In the genomic region with DNA sequence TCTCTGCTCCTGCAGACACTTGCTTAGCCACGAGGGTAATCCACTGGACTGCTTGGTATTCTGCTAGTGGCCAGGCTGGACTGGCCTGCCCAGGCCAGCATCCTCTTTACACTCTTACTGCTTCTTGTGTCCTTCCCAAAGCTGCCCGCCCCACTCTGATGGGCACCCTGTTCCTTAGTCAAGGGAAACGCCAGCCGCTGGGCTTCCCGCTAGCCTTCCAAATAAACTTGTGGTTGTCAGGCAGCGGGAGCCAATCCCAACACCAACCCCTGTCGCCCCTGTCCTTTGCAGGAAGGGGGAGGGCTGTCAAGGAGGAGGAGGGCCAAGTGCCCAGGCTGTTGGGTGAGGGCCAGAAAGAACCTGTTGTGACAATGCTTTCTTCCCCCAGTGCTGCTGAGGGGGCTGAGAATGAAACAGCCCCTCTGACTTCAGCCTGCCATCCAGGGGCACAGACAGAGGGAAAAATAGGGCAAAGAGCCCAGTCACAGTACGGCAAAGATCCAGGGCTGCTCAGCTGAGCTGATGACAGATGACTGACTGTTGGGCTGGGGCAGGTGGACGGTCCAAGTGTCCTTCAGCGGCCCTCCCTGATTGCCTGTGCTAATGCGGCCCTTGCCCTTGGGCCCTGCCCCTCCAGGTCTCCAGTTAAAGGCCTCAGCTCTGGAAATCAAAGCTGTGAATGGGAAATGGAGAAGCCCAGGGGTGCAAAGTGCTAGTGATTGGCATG, we compare ENCODE assay signal across 11 cellular contexts. TPM values are rescaled to one million over a fixed set of nuclear protein-coding genes. Genes with fewer than 3 reads are reported as not detected.
DNase-seq lines count a peak whose midpoint lies in the region; ATAC-seq, FAIRE-seq and TF ChIP-seq lines count a peak whose summit lies in the region.
"Not testable (repeated sequence)": the region's sequence is repeated elsewhere in the genome, so short reads cannot be mapped to it uniquely, and the experiment has no call there.
"Had no signal": no experiment of that assay in that cellular context is flagged by ENCODE, and none has a peak within 500 bp of the region (broad histone marks: within the 10 kb centered on the region; RNA-seq: fewer than 3 reads in every experiment).

No MANE protein-coding gene starts in this region.

- not testable (repeated sequence) for TF ChIP-seq POLR2A in HepG2 (IDR thresholded peaks at IDR 0.05; ENCODE audit: insufficient read depth in 1 of 2, low read depth in 2 of 2, low read length in 2 of 2)

- H2AFZ ChIP-seq in HepG2 (ENCODE audit: low read length), result not testable (repeated sequence)

- not testable (repeated sequence) for H3K4me3 ChIP-seq in RWPE2 (ENCODE audit: severe bottlenecking); HepG2 (replicated peaks in 1 of 3; ENCODE audit: insufficient read depth in 1 of 3, low read depth in 2 of 3, low read length in 3 of 3); pancreas; tibial artery

- ATAC-seq in RWPE2 (ENCODE audit: low read depth), result peak; percentile 69
- peak; percentile 94 for ATAC-seq in Right ventricle myocardium superior (ENCODE audit: poor library complexity)
- ATAC-seq in left ventricle myocardium superior, result peak; percentile 95
- ATAC-seq in HepG2, result peak; percentile 64
- peak in 3 of 4 donors; percentile 35 to 73 (median 41) for ATAC-seq in pancreas

- not testable (repeated sequence) for TF ChIP-seq RAD21 in HepG2 (CRISPR knock-in tag; IDR thresholded peaks at IDR 0.05)

- H3K9ac ChIP-seq in HepG2 (ENCODE audit: insufficient read depth, low read depth, low read length), result not testable (repeated sequence)

- peaks cover 18% of the 10 kb centered on the region for H3K36me3 ChIP-seq in RWPE2 (ENCODE audit: low read depth)
- not testable (repeated sequence) for H3K36me3 ChIP-seq in HepG2 (replicated peaks in 1 of 2; ENCODE audit: control insufficient read depth in 1 of 2, insufficient read depth in 2 of 2, low read length in 2 of 2); pancreas; tibial artery

- CTCF ChIA-PET in HepG2 (lab: Yijun Ruan, JAX; ENCODE audit: low intra/inter-chr PET ratio, low total read pairs), result not testable (repeated sequence)

- in situ Hi-C loops in HepG2 (cut with HindIII; ENCODE audit: extremely low pct_ligation_motif_present, low pct_unique_long_range_greater_than_20kb), result not testable (repeated sequence)

- 68% methylated on average over 8 of the region's 11 CpGs for WGBS in HepG2 (ENCODE audit: low lambda C conversion rate)
- 66 to 71% methylated on average over 7 to 9 of the region's 11 CpGs for WGBS in pancreas, 2 donors

- not testable (repeated sequence) for BruUV-seq in HepG2 (replicated peaks; lab: Mats Ljungman, UMichigan)

- not testable (repeated sequence) for H3K9me3 ChIP-seq in RWPE2 (ENCODE audit: severe bottlenecking); HepG2 (ENCODE audit: low read length); pancreas; tibial artery

- not testable (repeated sequence) for H4K20me1 ChIP-seq in HepG2 (ENCODE audit: insufficient read depth, low read length)

- intact Hi-C loops in Right ventricle myocardium superior (cut with DNase I); left ventricle myocardium superior (cut with micrococcal nuclease); HepG2 (cut with micrococcal nuclease; ENCODE audit: unreplicated experiment); pancreas (cut with DNase I); tibial artery (cut with DNase I; ENCODE audit: low total_unique reads): not testable (repeated sequence)

- not testable (repeated sequence) for H3K4me2 ChIP-seq in HepG2 (ENCODE audit: low read depth, low read length)

- POLR2A ChIA-PET in HepG2 (lab: Yijun Ruan, JAX), result not testable (repeated sequence)

- H3K27ac ChIP-seq in RWPE2 (ENCODE audit: poor library complexity, severe bottlenecking); HepG2 (ENCODE audit: extremely low read length, insufficient read depth, low read length); pancreas: not testable (repeated sequence)
- H3K27ac ChIP-seq in cingulate gyrus (ENCODE audit: low read depth, low read length), result peak overlapping the region; percentile 29
- H3K27ac ChIP-seq in tibial artery, result peak overlapping the region; percentile 31 to 45

- not testable (repeated sequence) for H3K4me1 ChIP-seq in RWPE2 (ENCODE audit: insufficient read depth, poor library complexity, severe bottlenecking); HepG2 (ENCODE audit: insufficient read depth, low read length); pancreas
- peaks cover 0 to 14% (median 2%) of the 10 kb centered on the region in 4 donors for H3K4me1 ChIP-seq in tibial artery

- H3K27me3 ChIP-seq in RWPE2 (ENCODE audit: insufficient read depth, poor library complexity, severe bottlenecking); HepG2 (ENCODE audit: control insufficient read depth in 1 of 2, insufficient read depth in 2 of 2, low read length in 2 of 2); pancreas; tibial artery: not testable (repeated sequence)

- DNase-seq in RWPE2 (ENCODE audit: low spot score); Right ventricle myocardium superior; HepG2 (ENCODE audit: low spot score); pancreas; tibial artery: not testable (repeated sequence)
- DNase-seq in left ventricle myocardium superior, result peak; percentile 60

- not testable (repeated sequence) for TF ChIP-seq CTCF in RWPE2 (IDR thresholded peaks at IDR 0.05; ENCODE audit: poor library complexity, severe bottlenecking); HepG2 (CRISPR knock-in tag; IDR thresholded peaks at IDR 0.05); pancreas (IDR thresholded peaks at IDR 0.05); tibial artery (IDR thresholded peaks at IDR 0.05)

- FAIRE-seq in HepG2 (lab: Jason Lieb, UNC); pancreas (lab: Jason Lieb, UNC): not testable (repeated sequence)

- H3K79me2 ChIP-seq in HepG2 (ENCODE audit: insufficient read depth, low read length), result not testable (repeated sequence)

- not testable (repeated sequence) for TF ChIP-seq EP300 in HepG2 (IDR thresholded peaks at IDR 0.05; ENCODE audit: low read depth in 2 of 2, low read length in 2 of 2); HepG2 (CRISPR knock-in tag; IDR thresholded peaks at IDR 0.05; ENCODE audit: borderline replicate concordance)

RNA-seq across cellular contexts. Expression of gene CHST5, which starts 3.1 kb away (rescaled TPM):
- total RNA-seq in Right ventricle myocardium superior, result 0.22 TPM
- total RNA-seq in left ventricle myocardium superior, result 0.07 TPM
- not detected in 2 replicates for total RNA-seq in HepG2 (2016; rRNA removed; fragmentation: Illumina TruSeq; extraction: Trizol)
- not detected in 2 replicates for total RNA-seq in HepG2 (2016; cell fraction: cytosol; rRNA removed; fragmentation: Illumina TruSeq; extraction: Trizol; ENCODE audit: low read depth)
- not detected in 2 replicates for total RNA-seq in HepG2 (2016; cell fraction: insoluble cytoplasmic fraction; rRNA removed; fragmentation: Illumina TruSeq; extraction: Trizol)
- total RNA-seq in HepG2 (2016; cell fraction: membrane; rRNA removed; fragmentation: Illumina TruSeq; extraction: Trizol), result not detected in 2 replicates
- not detected in 2 replicates for total RNA-seq in HepG2 (2016; cell fraction: nucleus; rRNA removed; fragmentation: Illumina TruSeq; extraction: Trizol)
- 0.05 TPM in 1 of 2 replicates, not detected in the other for polyA plus RNA-seq in HepG2 (2011; rRNA removed)
- not detected in 2 replicates for polyA plus RNA-seq in HepG2 (2011; cell fraction: cytosol; rRNA removed)
- polyA plus RNA-seq in HepG2 (2011; cell fraction: nucleus; rRNA removed), result 0.05 TPM in 1 of 2 replicates, not detected in the other
- not detected in 2 replicates for polyA plus RNA-seq in HepG2 (2012)
- polyA plus RNA-seq in HepG2 (2016; cell fraction: cytosol; fragmentation: Illumina TruSeq; extraction: Trizol; ENCODE audit: low read depth), result not detected in 2 replicates
- not detected in 2 replicates for polyA plus RNA-seq in HepG2 (2016; cell fraction: insoluble cytoplasmic fraction; fragmentation: Illumina TruSeq; extraction: Trizol; ENCODE audit: low read depth)
- not detected in 2 replicates for polyA plus RNA-seq in HepG2 (2016; cell fraction: membrane; fragmentation: Illumina TruSeq; extraction: Trizol; ENCODE audit: low read depth)
- polyA plus RNA-seq in HepG2 (2016; cell fraction: nucleus; fragmentation: Illumina TruSeq; extraction: Trizol; ENCODE audit: insufficient read depth, low read depth), result 0.57 and 1.3 TPM in 2 replicates
- 0.30 TPM in 1 of 2 replicates, not detected in the other for polyA minus RNA-seq in HepG2 (2011; rRNA and poly(A)+ RNA removed; ENCODE audit: low replicate concordance)
- not detected in 2 replicates for polyA minus RNA-seq in HepG2 (2011; cell fraction: cytosol; rRNA and poly(A)+ RNA removed)
- polyA minus RNA-seq in HepG2 (2011; cell fraction: nucleus; rRNA and poly(A)+ RNA removed), result not detected in 2 replicates
- total RNA-seq in pancreas, result under 1 TPM in 5 of 6 donors, not detected in 1; 0.06 to 0.28 (median 0.13) TPM
- under 1 TPM; 0.15 to 0.16 TPM for polyA plus RNA-seq in pancreas
- total RNA-seq: CD8-positive, alpha-beta T cell; GM23248; M059J; SJCRH30 had no signal
- polyA plus RNA-seq: GM23248 had no signal

RNA-seq across cellular contexts. Expression of gene TMEM231, which starts 17.1 kb away (rescaled TPM):
- total RNA-seq in Right ventricle myocardium superior (4.1 TPM), left ventricle myocardium superior (4.6 TPM), HepG2 (2016; rRNA removed; fragmentation: Illumina TruSeq; extraction: Trizol) (2.3 and 3.5 TPM in 2 replicates), pancreas (1 to 10 TPM; 2.5 to 5.3 (median 4.1) TPM)
- total RNA-seq in HepG2 (2016; cell fraction: cytosol; rRNA removed; fragmentation: Illumina TruSeq; extraction: Trizol; ENCODE audit: low read depth), result 0.40 and 0.62 TPM in 2 replicates
- 1.3 and 3.4 TPM in 2 replicates for total RNA-seq in HepG2 (2016; cell fraction: insoluble cytoplasmic fraction; rRNA removed; fragmentation: Illumina TruSeq; extraction: Trizol)
- total RNA-seq in HepG2 (2016; cell fraction: membrane; rRNA removed; fragmentation: Illumina TruSeq; extraction: Trizol), result 1.2 and 1.5 TPM in 2 replicates
- 4.1 and 6.2 TPM in 2 replicates for total RNA-seq in HepG2 (2016; cell fraction: nucleus; rRNA removed; fragmentation: Illumina TruSeq; extraction: Trizol)
- polyA plus RNA-seq in HepG2 (2011; rRNA removed) (7.4 TPM in 2 replicates), pancreas (1 to 10 TPM; 3.0 to 6.6 TPM)
- 11.5 and 13.9 TPM in 2 replicates for polyA plus RNA-seq in HepG2 (2011; cell fraction: cytosol; rRNA removed)
- 4.4 and 5.8 TPM in 2 replicates for polyA plus RNA-seq in HepG2 (2011; cell fraction: nucleus; rRNA removed)
- 2.3 and 2.7 TPM in 2 replicates for polyA plus RNA-seq in HepG2 (2012)
- polyA plus RNA-seq in HepG2 (2016; cell fraction: cytosol; fragmentation: Illumina TruSeq; extraction: Trizol; ENCODE audit: low read depth), result 0.32 TPM in 2 replicates
- polyA plus RNA-seq in HepG2 (2016; cell fraction: insoluble cytoplasmic fraction; fragmentation: Illumina TruSeq; extraction: Trizol; ENCODE audit: low read depth), result 1.7 and 2.3 TPM in 2 replicates
- polyA plus RNA-seq in HepG2 (2016; cell fraction: membrane; fragmentation: Illumina TruSeq; extraction: Trizol; ENCODE audit: low read depth), result 1.2 and 1.3 TPM in 2 replicates
- 8.3 and 8.5 TPM in 2 replicates for polyA plus RNA-seq in HepG2 (2016; cell fraction: nucleus; fragmentation: Illumina TruSeq; extraction: Trizol; ENCODE audit: insufficient read depth, low read depth)
- 19.5 and 53.3 TPM in 2 replicates for polyA minus RNA-seq in HepG2 (2011; rRNA and poly(A)+ RNA removed; ENCODE audit: low replicate concordance)
- polyA minus RNA-seq in HepG2 (2011; cell fraction: cytosol; rRNA and poly(A)+ RNA removed), result 5.1 and 7.1 TPM in 2 replicates
- 2.4 and 2.6 TPM in 2 replicates for polyA minus RNA-seq in HepG2 (2011; cell fraction: nucleus; rRNA and poly(A)+ RNA removed)

RNA-seq across cellular contexts. Expression of gene GABARAPL2, which starts 27.2 kb away (rescaled TPM):
- total RNA-seq in Right ventricle myocardium superior (239 TPM), left ventricle myocardium superior (245 TPM), HepG2 (2016; rRNA removed; fragmentation: Illumina TruSeq; extraction: Trizol) (76.4 and 82.4 TPM in 2 replicates), pancreas (10 to 100 TPM; 29.9 to 61.2 (median 34.3) TPM)
- 25.3 and 25.9 TPM in 2 replicates for total RNA-seq in HepG2 (2016; cell fraction: cytosol; rRNA removed; fragmentation: Illumina TruSeq; extraction: Trizol; ENCODE audit: low read depth)
- total RNA-seq in HepG2 (2016; cell fraction: insoluble cytoplasmic fraction; rRNA removed; fragmentation: Illumina TruSeq; extraction: Trizol), result 72.8 and 81.6 TPM in 2 replicates
- total RNA-seq in HepG2 (2016; cell fraction: membrane; rRNA removed; fragmentation: Illumina TruSeq; extraction: Trizol), result 40.7 and 44.8 TPM in 2 replicates
- total RNA-seq in HepG2 (2016; cell fraction: nucleus; rRNA removed; fragmentation: Illumina TruSeq; extraction: Trizol), result 37.2 and 37.9 TPM in 2 replicates
- polyA plus RNA-seq in HepG2 (2011; rRNA removed) (68.4 and 83.0 TPM in 2 replicates), pancreas (100 to 1,000 TPM in 1 of 2 donors, 10 to 100 TPM in 1; 44.1 to 117 TPM)
- 91.5 and 99.2 TPM in 2 replicates for polyA plus RNA-seq in HepG2 (2011; cell fraction: cytosol; rRNA removed)
- 31.2 and 42.4 TPM in 2 replicates for polyA plus RNA-seq in HepG2 (2011; cell fraction: nucleus; rRNA removed)
- polyA plus RNA-seq in HepG2 (2012), result 103 and 127 TPM in 2 replicates
- 30.1 and 37.1 TPM in 2 replicates for polyA plus RNA-seq in HepG2 (2016; cell fraction: cytosol; fragmentation: Illumina TruSeq; extraction: Trizol; ENCODE audit: low read depth)
- polyA plus RNA-seq in HepG2 (2016; cell fraction: insoluble cytoplasmic fraction; fragmentation: Illumina TruSeq; extraction: Trizol; ENCODE audit: low read depth), result 109 and 111 TPM in 2 replicates
- 35.7 and 43.9 TPM in 2 replicates for polyA plus RNA-seq in HepG2 (2016; cell fraction: membrane; fragmentation: Illumina TruSeq; extraction: Trizol; ENCODE audit: low read depth)
- 65.5 and 77.4 TPM in 2 replicates for polyA plus RNA-seq in HepG2 (2016; cell fraction: nucleus; fragmentation: Illumina TruSeq; extraction: Trizol; ENCODE audit: insufficient read depth, low read depth)
- 12.0 and 14.3 TPM in 2 replicates for polyA minus RNA-seq in HepG2 (2011; rRNA and poly(A)+ RNA removed; ENCODE audit: low replicate concordance)
- polyA minus RNA-seq in HepG2 (2011; cell fraction: cytosol; rRNA and poly(A)+ RNA removed), result 26.7 and 35.4 TPM in 2 replicates
- polyA minus RNA-seq in HepG2 (2011; cell fraction: nucleus; rRNA and poly(A)+ RNA removed), result 20.6 and 27.5 TPM in 2 replicates

RNA-seq across cellular contexts. Expression of gene CHST6, which starts 43.8 kb away (rescaled TPM):
- total RNA-seq in Right ventricle myocardium superior, result 0.78 TPM
- total RNA-seq in left ventricle myocardium superior, result 0.27 TPM
- total RNA-seq in HepG2 (2016; rRNA removed; fragmentation: Illumina TruSeq; extraction: Trizol), result 0.32 and 0.91 TPM in 2 replicates
- total RNA-seq in HepG2 (2016; cell fraction: cytosol; rRNA removed; fragmentation: Illumina TruSeq; extraction: Trizol; ENCODE audit: low read depth), result 0.09 and 0.20 TPM in 2 replicates
- total RNA-seq in HepG2 (2016; cell fraction: insoluble cytoplasmic fraction; rRNA removed; fragmentation: Illumina TruSeq; extraction: Trizol), result 0.61 and 1.1 TPM in 2 replicates
- 0.28 and 0.38 TPM in 2 replicates for total RNA-seq in HepG2 (2016; cell fraction: membrane; rRNA removed; fragmentation: Illumina TruSeq; extraction: Trizol)
- total RNA-seq in HepG2 (2016; cell fraction: nucleus; rRNA removed; fragmentation: Illumina TruSeq; extraction: Trizol), result 0.71 and 1.1 TPM in 2 replicates
- 0.18 and 0.25 TPM in 2 replicates for polyA plus RNA-seq in HepG2 (2011; rRNA removed)
- 0.10 and 0.28 TPM in 2 replicates for polyA plus RNA-seq in HepG2 (2011; cell fraction: cytosol; rRNA removed)
- polyA plus RNA-seq in HepG2 (2011; cell fraction: nucleus; rRNA removed), result 0.83 and 1.0 TPM in 2 replicates
- 0.11 and 0.16 TPM in 2 replicates for polyA plus RNA-seq in HepG2 (2012)
- polyA plus RNA-seq in HepG2 (2016; cell fraction: cytosol; fragmentation: Illumina TruSeq; extraction: Trizol; ENCODE audit: low read depth), result 0.14 and 0.16 TPM in 2 replicates
- 0.24 and 0.36 TPM in 2 replicates for polyA plus RNA-seq in HepG2 (2016; cell fraction: insoluble cytoplasmic fraction; fragmentation: Illumina TruSeq; extraction: Trizol; ENCODE audit: low read depth)
- polyA plus RNA-seq in HepG2 (2016; cell fraction: membrane; fragmentation: Illumina TruSeq; extraction: Trizol; ENCODE audit: low read depth), result 0.13 and 0.16 TPM in 2 replicates
- 1.00 and 1.2 TPM in 2 replicates for polyA plus RNA-seq in HepG2 (2016; cell fraction: nucleus; fragmentation: Illumina TruSeq; extraction: Trizol; ENCODE audit: insufficient read depth, low read depth)
- polyA minus RNA-seq in HepG2 (2011; rRNA and poly(A)+ RNA removed; ENCODE audit: low replicate concordance), result 0.58 and 2.4 TPM in 2 replicates
- 0.40 and 0.62 TPM in 2 replicates for polyA minus RNA-seq in HepG2 (2011; cell fraction: cytosol; rRNA and poly(A)+ RNA removed)
- polyA minus RNA-seq in HepG2 (2011; cell fraction: nucleus; rRNA and poly(A)+ RNA removed), result 0.13 and 0.50 TPM in 2 replicates
- under 1 TPM in 5 of 6 donors, not detected in 1; 0.06 to 0.25 (median 0.13) TPM for total RNA-seq in pancreas
- polyA plus RNA-seq in pancreas, result under 1 TPM in 1 of 2 donors, not detected in 1; under 0.01 TPM
- total RNA-seq: CD8-positive, alpha-beta T cell; SJCRH30 had no signal

Comparison
In these comparisons a context has a peak if more than half of its experiments do, and no peak if none do; other contexts are left out.
1. ATAC-seq: peak in every context shown above with its lines; median percentile 95 in left ventricle myocardium superior; 94 in Right ventricle myocardium superior; 69 in RWPE2; 64 in HepG2; 41 in pancreas.